In the genomic region with DNA sequence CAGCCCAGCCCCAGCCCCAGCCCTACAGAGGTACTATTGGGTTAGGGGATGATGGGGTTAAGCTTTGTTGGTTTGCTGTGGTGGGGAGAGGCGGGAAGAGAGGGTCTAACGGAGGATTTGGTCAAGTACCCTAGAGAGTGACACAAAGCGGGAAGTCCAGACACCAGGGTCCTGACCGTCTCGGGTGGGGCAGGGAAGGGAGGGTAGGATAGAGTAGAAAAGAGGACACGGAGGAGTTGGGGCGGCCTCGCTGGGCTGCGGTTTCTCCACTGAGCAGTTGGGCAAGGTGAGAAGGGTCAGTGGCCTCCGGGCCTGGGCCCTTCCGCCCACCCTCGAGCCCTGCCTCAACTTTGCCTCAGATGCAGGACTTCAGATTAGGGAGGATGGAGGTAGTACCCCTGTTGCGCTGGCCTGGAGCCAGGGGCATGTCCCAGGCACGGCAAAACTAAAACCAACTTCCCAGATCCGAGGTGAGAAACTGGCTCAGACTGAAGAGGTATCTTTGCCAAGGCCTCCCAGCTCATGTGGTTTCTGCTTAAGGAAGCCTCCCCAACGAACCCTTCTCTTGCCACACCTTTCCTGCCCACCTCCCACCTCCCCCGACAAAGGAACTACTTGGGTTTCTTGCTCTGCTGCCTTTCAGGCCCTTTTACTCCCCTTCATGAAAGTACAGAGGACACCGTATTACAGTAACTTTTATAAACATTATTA, we compare ENCODE assay signal across 8 cellular contexts. TPM values are rescaled to one million over a fixed set of nuclear protein-coding genes. Genes with fewer than 3 reads are reported as not detected.
DNase-seq lines count a peak whose midpoint lies in the region; TF ChIP-seq lines count a peak whose summit lies in the region.

No MANE protein-coding gene starts in this region.

- peak overlapping the region; percentile 95 for H3K4me3 Mint-ChIP-seq in activated naive CD4-positive, alpha-beta T cell treated with anti-CD3 and anti-CD28 coated beads for 36 hours

- peaks cover 7% of the 10 kb centered on the region; the same call in 1 of the 2 replicates for H3F3A ChIP-seq in SU-DHL-6 (ENCODE audit: insufficient read depth)

- peak overlapping the region; percentile 79 for H3K9ac ChIP-seq in SU-DHL-6 (ENCODE audit: low read length)

- CTCF ChIA-PET in activated naive CD4-positive, alpha-beta T cell treated with anti-CD3 and anti-CD28 coated beads for 36 hours (lab: Charles Lee): interaction anchor here (0.8 to 5.2 kb wide), 8 partner anchors 11 to 54 kb away, joined by 3 to 54 read pairs (median 9); no protein-coding TSS in a partner anchor

- H3K4me1 ChIP-seq in esophagus (ENCODE audit: control insufficient read depth in 2 of 2, insufficient read depth in 2 of 2, low read length in 1 of 2): peaks cover 5 to 22% of the 10 kb centered on the region in 2 donors
- H3K4me1 ChIP-seq in neuron (ENCODE audit: insufficient read depth, low read length): peaks cover 23% of the 10 kb centered on the region

- H3K27me3 ChIP-seq in SU-DHL-6 (ENCODE audit: low read length): no peaks in the 10 kb centered on the region
- H3K27me3 ChIP-seq in esophagus (ENCODE audit: control insufficient read depth in 1 of 2, insufficient read depth in 2 of 2, low read length in 2 of 2): no peaks in the 10 kb centered on the region
- no peaks in the 10 kb centered on the region for H3K27me3 ChIP-seq in neuron (ENCODE audit: insufficient read depth, low read length)

- H4K20me1 ChIP-seq in SU-DHL-6 (ENCODE audit: low read depth, low read length): no peaks in the 10 kb centered on the region

- peaks cover 3% of the 10 kb centered on the region; the same call in 1 of the 2 replicates for H3K36me3 ChIP-seq in SU-DHL-6 (ENCODE audit: low read length)
- H3K36me3 ChIP-seq in esophagus (ENCODE audit: control insufficient read depth in 2 of 2, insufficient read depth in 2 of 2, low read length in 1 of 2): peaks cover 5 to 6% of the 10 kb centered on the region in 2 donors
- peaks cover 17% of the 10 kb centered on the region for H3K36me3 ChIP-seq in neuron (ENCODE audit: insufficient read depth, low read length)

- no peak for TF ChIP-seq CTCF in SU-DHL-6 (IDR thresholded peaks at IDR 0.05; ENCODE audit: insufficient read depth, low read length, poor library complexity, severe bottlenecking)

- H3K4me3 ChIP-seq in SU-DHL-6 (ENCODE audit: insufficient read depth, low read length, poor library complexity, severe bottlenecking) (peak overlapping the region; percentile 88), esophagus (ENCODE audit: low read depth in 1 of 2, low read length in 2 of 2) (peak overlapping the region; percentile 78 to 91), neuron (ENCODE audit: low read length) (peak overlapping the region; percentile 80)

- WGBS in esophagus, 2 donors: 0 to 1% methylated on average over 17 to 18 of the region's 18 CpGs

- H3K27ac ChIP-seq in SU-DHL-6 (ENCODE audit: low read depth, low read length) (peak overlapping the region; percentile 43), esophagus (ENCODE audit: low read depth in 2 of 2, low read length in 1 of 2) (peak overlapping the region; percentile 94 to 96)

- peak overlapping the region; percentile 95 for H3K4me2 ChIP-seq in SU-DHL-6 (ENCODE audit: low read depth, low read length, poor library complexity, severe bottlenecking)

- H3K9me3 Mint-ChIP-seq in activated naive CD4-positive, alpha-beta T cell treated with anti-CD3 and anti-CD28 coated beads for 36 hours: no peaks in the 10 kb centered on the region

- peak; percentile 42 for DNase-seq in activated naive CD4-positive, alpha-beta T cell treated with anti-CD3 and anti-CD28 coated beads for 36 hours
- DNase-seq in activated naive CD4-positive, alpha-beta T cell treated with anti-CD3 and anti-CD28 coated beads, Interleukin-2, amount 50 U/mL, for 16 hours: no peak
- no peak for DNase-seq in NCI-H2081 treated with DMSO at 0.1 percent for 48 hours (lab: John Stamatoyannopoulos, UW)
- no peak for DNase-seq in SHP77 treated with DMSO at 0.1 percent for 48 hours (lab: John Stamatoyannopoulos, UW)
- DNase-seq in COLO829 (ENCODE audit: low spot score): no peak

- H2AFZ ChIP-seq in SU-DHL-6 (ENCODE audit: low read depth, low read length, severe bottlenecking): peak overlapping the region; percentile 55
- H2AFZ ChIP-seq in neuron (ENCODE audit: low read depth, low read length): peak overlapping the region; percentile 97

- H3K36me3 Mint-ChIP-seq in activated naive CD4-positive, alpha-beta T cell treated with anti-CD3 and anti-CD28 coated beads for 36 hours (ENCODE audit: low read depth): peaks cover 11% of the 10 kb centered on the region

- peaks cover 58% of the 10 kb centered on the region for H3K4me1 Mint-ChIP-seq in activated naive CD4-positive, alpha-beta T cell treated with anti-CD3 and anti-CD28 coated beads for 36 hours (ENCODE audit: low read depth)

- intact Hi-C loops in activated naive CD4-positive, alpha-beta T cell treated with anti-CD3 and anti-CD28 coated beads for 36 hours (cut with micrococcal nuclease): loop anchor here (1.0 to 10.0 kb wide), 7 partner anchors 387 to 1770 kb away; partner anchors contain the start of genes ARID3B, SIN3A and UBL7

- H3K27ac Mint-ChIP-seq in activated naive CD4-positive, alpha-beta T cell treated with anti-CD3 and anti-CD28 coated beads for 36 hours: peak overlapping the region; percentile 96

- H3K9me2 ChIP-seq in SU-DHL-6 (replicated peaks; ENCODE audit: insufficient read depth, low read length): no peaks in the 10 kb centered on the region

- no peaks in the 10 kb centered on the region for H3K27me3 Mint-ChIP-seq in activated naive CD4-positive, alpha-beta T cell treated with anti-CD3 and anti-CD28 coated beads for 36 hours (ENCODE audit: low read depth)

- no peaks in the 10 kb centered on the region for H3K9me3 ChIP-seq in SU-DHL-6 (ENCODE audit: insufficient read depth, low read length)
- no peaks in the 10 kb centered on the region for H3K9me3 ChIP-seq in esophagus (ENCODE audit: control insufficient read depth in 2 of 2, insufficient read depth in 1 of 2, low read depth in 1 of 2, low read length in 1 of 2)
- no peaks in the 10 kb centered on the region for H3K9me3 ChIP-seq in neuron (ENCODE audit: low read length)

- peaks cover 36% of the 10 kb centered on the region for H3K79me2 ChIP-seq in SU-DHL-6 (ENCODE audit: insufficient read depth, low read length)

RNA-seq across cellular contexts. Expression of gene PML, which starts 0.6 kb away (rescaled TPM):
- total RNA-seq in activated naive CD4-positive, alpha-beta T cell treated with anti-CD3 and anti-CD28 coated beads for 36 hours: 10 to 100 TPM; 69.6 to 70.2 TPM
- 10 to 100 TPM; 16.9 to 18.8 TPM for polyA plus RNA-seq in esophagus

RNA-seq across cellular contexts. Expression of gene STOML1, which starts 3.0 kb away (rescaled TPM):
- 1 to 10 TPM; 8.7 to 9.5 TPM for total RNA-seq in activated naive CD4-positive, alpha-beta T cell treated with anti-CD3 and anti-CD28 coated beads for 36 hours
- polyA plus RNA-seq in esophagus: 1 to 10 TPM; 9.0 to 9.5 TPM
